Comparison of ENCODE assay signal across 9 cellular contexts in genomic region chr2:174607989-174608865, GRCh38. TPM values are rescaled to one million over a fixed set of nuclear protein-coding genes. Genes with fewer than 3 reads are reported as not detected.
A peak's percentile ranks its signal among the peaks of the same experiment; 100 is the strongest.
DNase-seq lines count a peak whose midpoint lies in the region; ATAC-seq and TF ChIP-seq lines count a peak whose summit lies in the region.
"Had no signal": no experiment of that assay in that cellular context is flagged by ENCODE, and none has a peak within 500 bp of the region (broad histone marks: within the 10 kb centered on the region; RNA-seq: fewer than 3 reads in every experiment).

No MANE protein-coding gene starts in this region.

- no peaks in the 10 kb centered on the region for H3K36me3 ChIP-seq in H7 (replicated peaks; ENCODE audit: control insufficient read depth, insufficient read depth, low read length)

- H3K27me3 ChIP-seq in H7 (ENCODE audit: control insufficient read depth, insufficient read depth, low read length) = no peaks in the 10 kb centered on the region

- ATAC-seq in HG02763 (IDR thresholded peaks at IDR 0.05; ENCODE audit: unreplicated experiment) (peak; percentile 63), SK-N-SH treated with all-trans-retinoic acid at 6 μM for 48 hours (no peak; the same call in 2 of the 3 replicates)

- peak; percentile 34 for DNase-seq in DMS53 (lab: John Stamatoyannopoulos, UW)
- no peak for DNase-seq in DMS53 treated with DMSO at 0.1 percent for 48 hours (lab: John Stamatoyannopoulos, UW; ENCODE audit: unreplicated experiment)
- peak; percentile 64 for DNase-seq in stimulated activated CD4-positive, alpha-beta T cell treated with anti-CD3 and anti-CD28 coated beads, Interleukin-4, amount 100 ng/mL, for 24 hours
- DNase-seq in H7 = no peak
- no peak for DNase-seq in NCI-H69 (lab: John Stamatoyannopoulos, UW)
- DNase-seq in AG20443 (ENCODE audit: low spot score) = no peak

- no peak overlapping the region for H3K4me3 ChIP-seq in H7 (ENCODE audit: insufficient read depth, low read depth, low read length)
- H3K4me3 ChIP-seq: K562 had no signal

TF ChIP-seq in SK-N-SH treated with all-trans-retinoic acid at 6 μM for 48 hours, 23 proteins besides CTCF, POLR2A, EP300 and RAD21:
- TF ChIP-seq ISL1 (CRISPR knock-in tag; IDR thresholded peaks at IDR 0.05) = 0 out of 2 replicates have a peak, but pooled peaks have one; percentile 7
- TF ChIP-seq ZNF8 (CRISPR knock-in tag; IDR thresholded peaks at IDR 0.05) = no peak

RNA-seq across cellular contexts. Expression of gene WIPF1, which starts 10.6 kb away (rescaled TPM):
- total RNA-seq in H7 (2014; rRNA removed; shearing (Covaris generic)) = 6.9 and 8.2 TPM in 2 replicates

Comparison
In these comparisons a context has a peak if more than half of its experiments do, and no peak if none do; other contexts are left out.
1. DNase-seq: peak in DMS53 (single experiment) and stimulated activated CD4-positive, alpha-beta T cell treated with anti-CD3 and anti-CD28 coated beads, Interleukin-4, amount 100 ng/mL, for 24 hours (single experiment); none in DMS53 treated with DMSO at 0.1 percent for 48 hours (single experiment), H7 (single experiment), NCI-H69 (single experiment) and AG20443 (single experiment).